8 cellular contexts compared by ENCODE assay signal in genomic region chr22:18076060-18076497, GRCh38. TPM values are rescaled to one million over a fixed set of nuclear protein-coding genes. Genes with fewer than 3 reads are reported as not detected.
A peak's percentile ranks its signal among the peaks of the same experiment; 100 is the strongest.
DNase-seq lines count a peak whose midpoint lies in the region; ATAC-seq and TF ChIP-seq lines count a peak whose summit lies in the region.

No MANE protein-coding gene starts in this region.

- H2AFZ ChIP-seq in OCI-LY1 (ENCODE audit: low read length): no peak overlapping the region

- H3K27ac Mint-ChIP-seq in IgD-negative memory B cell: peak overlapping the region in 2 of 3 donors; percentile 61 to 90
- peak overlapping the region; percentile 96 for H3K27ac Mint-ChIP-seq in activated naive CD8-positive, alpha-beta T cell treated with anti-CD3 and anti-CD28 coated beads, Interleukin-2, amount 50 U/mL, for 24 hours

- peaks cover 29% of the 10 kb centered on the region for H3K4me1 ChIP-seq in OCI-LY1 (ENCODE audit: insufficient read depth, low read length, severe bottlenecking)
- peaks cover 17 to 23% of the 10 kb centered on the region in 2 experiments for H3K4me1 ChIP-seq in neutrophil (ENCODE audit: control insufficient read depth in 1 of 2, insufficient read depth in 1 of 2, low read depth in 1 of 2, low read length in 1 of 2)

- H3K4me2 ChIP-seq in OCI-LY1 (ENCODE audit: low read length): peak overlapping the region; percentile 91

- no peaks in the 10 kb centered on the region for H4K20me1 ChIP-seq in OCI-LY1 (ENCODE audit: insufficient read depth, low read length)

- no peak for ATAC-seq in activated naive CD8-positive, alpha-beta T cell treated with anti-CD3 and anti-CD28 coated beads, Interleukin-2, amount 50 U/mL, for 24 hours
- ATAC-seq in GM21717 (IDR thresholded peaks at IDR 0.05; ENCODE audit: unreplicated experiment) (no peak), HG02885 (IDR thresholded peaks at IDR 0.05; ENCODE audit: poor library complexity, unreplicated experiment) (no peak)

- no peaks in the 10 kb centered on the region for H3K9me2 ChIP-seq in OCI-LY1 (ENCODE audit: low read depth, low read length)

- H3K79me2 ChIP-seq in OCI-LY1 (ENCODE audit: insufficient read depth, low read length): 0 out of 2 replicates have a peak, but pooled peaks cover 3% of the 10 kb centered on the region

- peak overlapping the region; percentile 63 to 94 (median 76) for H3K4me3 Mint-ChIP-seq in IgD-negative memory B cell
- H3K4me3 Mint-ChIP-seq in activated naive CD8-positive, alpha-beta T cell treated with anti-CD3 and anti-CD28 coated beads, Interleukin-2, amount 50 U/mL, for 24 hours: peak overlapping the region; percentile 13

- peak; percentile 70 for TF ChIP-seq CTCF in OCI-LY1 (IDR thresholded peaks at IDR 0.05; ENCODE audit: low read length)
- TF ChIP-seq CTCF in neutrophil (IDR thresholded peaks at IDR 0.05): peak; percentile 47

- no peaks in the 10 kb centered on the region for H3K9me3 ChIP-seq in OCI-LY1 (ENCODE audit: low read length)
- no peaks in the 10 kb centered on the region for H3K9me3 ChIP-seq in neutrophil

- peak overlapping the region; percentile 96; the same call in 1 of the 2 replicates for H3K9ac ChIP-seq in OCI-LY1 (ENCODE audit: low read length)

- H3K27me3 ChIP-seq in OCI-LY1 (ENCODE audit: insufficient read depth, low read length) (no peaks in the 10 kb centered on the region), neutrophil (peaks cover 4% of the 10 kb centered on the region)

- H3K27ac ChIP-seq in OCI-LY1 (ENCODE audit: low read depth, low read length, poor library complexity, severe bottlenecking): no peak overlapping the region
- H3K27ac ChIP-seq in neutrophil: no peak overlapping the region

- H3K4me1 Mint-ChIP-seq in IgD-negative memory B cell: peaks cover 30 to 39% (median 32%) of the 10 kb centered on the region in 3 donors
- peaks cover 38% of the 10 kb centered on the region for H3K4me1 Mint-ChIP-seq in activated naive CD8-positive, alpha-beta T cell treated with anti-CD3 and anti-CD28 coated beads, Interleukin-2, amount 50 U/mL, for 24 hours

- H3F3A ChIP-seq in OCI-LY1 (ENCODE audit: insufficient read depth, low read length): no peaks in the 10 kb centered on the region

- H3K9me3 Mint-ChIP-seq in IgD-negative memory B cell: peaks cover 0 to 2% (median 0%) of the 10 kb centered on the region in 3 donors
- no peaks in the 10 kb centered on the region for H3K9me3 Mint-ChIP-seq in activated naive CD8-positive, alpha-beta T cell treated with anti-CD3 and anti-CD28 coated beads, Interleukin-2, amount 50 U/mL, for 24 hours

- H3K36me3 Mint-ChIP-seq in IgD-negative memory B cell: peaks cover 4% of the 10 kb centered on the region
- peaks cover 20% of the 10 kb centered on the region for H3K36me3 Mint-ChIP-seq in activated naive CD8-positive, alpha-beta T cell treated with anti-CD3 and anti-CD28 coated beads, Interleukin-2, amount 50 U/mL, for 24 hours (ENCODE audit: low read depth)

- H3K27me3 Mint-ChIP-seq in IgD-negative memory B cell: no peaks in the 10 kb centered on the region
- H3K27me3 Mint-ChIP-seq in activated naive CD8-positive, alpha-beta T cell treated with anti-CD3 and anti-CD28 coated beads, Interleukin-2, amount 50 U/mL, for 24 hours: no peaks in the 10 kb centered on the region

- H3K4me3 ChIP-seq in OCI-LY1 (ENCODE audit: low read depth, low read length, poor library complexity, severe bottlenecking): peak overlapping the region; percentile 95
- no peak overlapping the region for H3K4me3 ChIP-seq in neutrophil (ENCODE audit: low read depth in 1 of 2, low read length in 1 of 2)

- H3K36me3 ChIP-seq in OCI-LY1 (ENCODE audit: insufficient read depth, low read length) (peaks cover 16% of the 10 kb centered on the region), neutrophil (peaks cover 10% of the 10 kb centered on the region)

- DNase-seq in Daoy (ENCODE audit: low read depth): peak; percentile 77
- DNase-seq in activated naive CD8-positive, alpha-beta T cell treated with anti-CD3 and anti-CD28 coated beads, Interleukin-2, amount 50 U/mL, for 24 hours: no peak
- DNase-seq in glomerular endothelial cell (ENCODE audit: extremely low read depth, low read depth, low spot score): peak; percentile 84

RNA-seq across cellular contexts. Expression of gene PEX26, which starts 1.7 kb away (rescaled TPM):
- 15.4 and 20.8 TPM in 2 replicates for total RNA-seq in Daoy (2014; rRNA removed; shearing (Covaris generic))
- polyA plus RNA-seq in IgD-negative memory B cell: 3.4 TPM
- total RNA-seq in glomerular endothelial cell: 30.6 and 32.8 TPM in 2 replicates

RNA-seq across cellular contexts. Expression of gene TUBA8, which starts 34.5 kb away (rescaled TPM):
- total RNA-seq in Daoy (2014; rRNA removed; shearing (Covaris generic)): 3.3 TPM in 1 of 2 replicates, not detected in the other
- polyA plus RNA-seq in IgD-negative memory B cell: 2.8 TPM
- 0.19 and 1.8 TPM in 2 replicates for total RNA-seq in glomerular endothelial cell

RNA-seq across cellular contexts. Expression of gene MICAL3, which starts 51.7 kb away (rescaled TPM):
- total RNA-seq in Daoy (2014; rRNA removed; shearing (Covaris generic)): 15.4 and 26.2 TPM in 2 replicates
- 12.0 TPM for polyA plus RNA-seq in IgD-negative memory B cell
- total RNA-seq in glomerular endothelial cell: 28.9 and 63.5 TPM in 2 replicates
